8 cellular contexts compared by ENCODE assay signal in genomic region chr12:68809190-68810026, GRCh38. TPM values are rescaled to one million over a fixed set of nuclear protein-coding genes. Genes with fewer than 3 reads are reported as not detected.
A peak's percentile ranks its signal among the peaks of the same experiment; 100 is the strongest.
DNase-seq lines count a peak whose midpoint lies in the region; ATAC-seq, FAIRE-seq and TF ChIP-seq lines count a peak whose summit lies in the region.

No MANE protein-coding gene starts in this region.

- peak overlapping the region; percentile 76 for H3K4me2 ChIP-seq in A549
- H3K4me2 ChIP-seq in mammary epithelial cell (ENCODE audit: insufficient read depth, low read depth, low read length): peak overlapping the region; percentile 89

- H3K9ac ChIP-seq in mammary epithelial cell (ENCODE audit: insufficient read depth, low read length): peak overlapping the region; percentile 62

- TF ChIP-seq CTCF in A549 (IDR thresholded peaks at IDR 0.05): no peak
- no peak for TF ChIP-seq CTCF in HL-60 (IDR thresholded peaks at IDR 0.05; ENCODE audit: insufficient read depth, low read length)
- TF ChIP-seq CTCF in mammary epithelial cell (conservative IDR thresholded peaks at IDR 0.05 in 1 of 2, IDR thresholded peaks at IDR 0.05 in 1 of 2; ENCODE audit: extremely low read depth in 1 of 2, insufficient read depth in 1 of 2, low read depth in 1 of 2, low read length in 2 of 2): no peak
- TF ChIP-seq CTCF in mucosa of descending colon (IDR thresholded peaks at IDR 0.05): no peak

- H3K9me3 ChIP-seq in A549 (no peaks in the 10 kb centered on the region), mammary epithelial cell (replicated peaks; ENCODE audit: insufficient read depth, low read length) (no peaks in the 10 kb centered on the region), mucosa of descending colon (no peaks in the 10 kb centered on the region)

- CTCF ChIA-PET in A549 (lab: Yijun Ruan, JAX): interaction anchor here (1.3 to 2.9 kb wide), 4 partner anchors 8 to 20 kb away, joined by 3 to 19 read pairs (median 8); no protein-coding TSS in a partner anchor
- CTCF ChIA-PET in mammary epithelial cell (lab: Charles Lee; ENCODE audit: low non-redundant PET): no interaction called here

- POLR2A ChIA-PET in A549 (lab: Yijun Ruan, JAX): interaction anchor here (0.5 to 2.7 kb wide), 11 partner anchors 8 to 438 kb away, joined by 3 to 45 read pairs (median 3); partner anchors contain the start of genes NUP107 and SLC35E3

- H3K4me3 ChIP-seq in A549 (peak overlapping the region; percentile 88), HL-60 (replicated peaks; ENCODE audit: insufficient read depth, low read length) (peak overlapping the region; percentile 87), mammary epithelial cell (replicated peaks in 1 of 3; ENCODE audit: insufficient read depth in 1 of 3, low read depth in 2 of 3, low read length in 3 of 3) (peak overlapping the region; percentile 69 to 98 (median 81)), mucosa of descending colon (peak overlapping the region; percentile 69)

- no peak for TF ChIP-seq RAD21 in A549 (conservative IDR thresholded peaks at IDR 0.05 in 1 of 2, IDR thresholded peaks at IDR 0.05 in 1 of 2)

- peak; percentile 5; a peak in 5 of 6 replicates for ATAC-seq in A549
- no peak for ATAC-seq in mucosa of descending colon
- no peak for ATAC-seq in HG02678 (IDR thresholded peaks at IDR 0.05; ENCODE audit: unreplicated experiment)
- ATAC-seq in HG03139 (IDR thresholded peaks at IDR 0.05; ENCODE audit: unreplicated experiment): no peak
- ATAC-seq in GM21737 (IDR thresholded peaks at IDR 0.05; ENCODE audit: unreplicated experiment): no peak
- ATAC-seq in GM21447 (IDR thresholded peaks at IDR 0.05; ENCODE audit: unreplicated experiment): no peak

- peaks cover 33% of the 10 kb centered on the region for H3K36me3 ChIP-seq in mammary epithelial cell (ENCODE audit: insufficient read depth, low read length)
- no peaks in the 10 kb centered on the region for H3K36me3 ChIP-seq in mucosa of descending colon (ENCODE audit: low read depth)

- intact Hi-C loops in mammary epithelial cell (cut with micrococcal nuclease) (loop anchor here (5.0 kb wide), 1 partner anchor 47 kb away; no protein-coding TSS in a partner anchor), mucosa of descending colon (cut with DNase I, micrococcal nuclease) (no loop called here)

- in situ Hi-C loops in mammary epithelial cell (cut with MboI; ENCODE audit: low sequenced_read_pairs in 2 of 2): loop anchor here in 1 of 2 donors (10.0 kb wide), 1 partner anchor 55 kb away; no protein-coding TSS in a partner anchor

- DNase-seq in A549 (ENCODE audit: low read depth in 1 of 2, low spot score in 1 of 2) (peak in 1 of 2 experiments; percentile 23), HL-60 (ENCODE audit: low read depth in 1 of 2, low spot score in 1 of 2) (no peak), mammary epithelial cell (no peak), mucosa of descending colon (no peak)

- H2AFZ ChIP-seq in mammary epithelial cell (ENCODE audit: low read depth, low read length): no peak overlapping the region

- no peak for FAIRE-seq in A549 (lab: Jason Lieb, UNC)

- H4K20me1 ChIP-seq in mammary epithelial cell (ENCODE audit: insufficient read depth, low read length): peaks cover 6% of the 10 kb centered on the region

- peaks cover 41% of the 10 kb centered on the region for H3K4me1 ChIP-seq in A549
- peaks cover 26% of the 10 kb centered on the region for H3K4me1 ChIP-seq in mammary epithelial cell (ENCODE audit: insufficient read depth, low read length)
- peaks cover 32% of the 10 kb centered on the region for H3K4me1 ChIP-seq in mucosa of descending colon (ENCODE audit: low read depth)

- BruUV-seq in mammary epithelial cell (replicated peaks; lab: Mats Ljungman, UMichigan): TSS peak; percentile 71

- TF ChIP-seq POLR2A in A549 (IDR thresholded peaks at IDR 0.05; ENCODE audit: low read length): no peak

- TF ChIP-seq EP300 in A549 (IDR thresholded peaks at IDR 0.05): no peak

- peaks cover 57% of the 10 kb centered on the region for H3K79me2 ChIP-seq in mammary epithelial cell (ENCODE audit: insufficient read depth, low read length)

- H3K27ac ChIP-seq in A549 (peak overlapping the region; percentile 97), HL-60 (replicated peaks) (peak overlapping the region; percentile 93), mammary epithelial cell (ENCODE audit: insufficient read depth, low read depth, low read length) (peak overlapping the region; percentile 64)

- H3K27me3 ChIP-seq in HL-60 (ENCODE audit: insufficient read depth, poor library complexity, severe bottlenecking): no peaks in the 10 kb centered on the region
- no peaks in the 10 kb centered on the region for H3K27me3 ChIP-seq in mammary epithelial cell (ENCODE audit: insufficient read depth, low read length)

- dilution Hi-C loops in mammary epithelial cell (cut with HindIII; ENCODE audit: low sequenced_read_pairs): no loop called here

- WGBS in A549 (ENCODE audit: missing lambda C conversion rate): 58% methylated on average over 12 of the region's 12 CpGs
- WGBS in mammary epithelial cell (ENCODE audit: low coverage, missing lambda C conversion rate): 76% methylated on average over 12 of the region's 12 CpGs

TF ChIP-seq in A549, 52 proteins besides CTCF, POLR2A, EP300 and RAD21 (continues in another document):
- TF ChIP-seq HES2 (IDR thresholded peaks at IDR 0.05) (no peak), FOSL2 (IDR thresholded peaks at IDR 0.05) (no peak), FOSL2 (CRISPR knock-in tag; IDR thresholded peaks at IDR 0.05) (no peak), NR3C1 (IDR thresholded peaks at IDR 0.05) (no peak), NPAS2 (CRISPR knock-in tag; IDR thresholded peaks at IDR 0.05; ENCODE audit: borderline replicate concordance) (no peak), JUNB (IDR thresholded peaks at IDR 0.05) (no peak), SREBF2 (IDR thresholded peaks at IDR 0.05) (no peak), RCOR1 (IDR thresholded peaks at IDR 0.05; ENCODE audit: low read depth, low read length) (no peak), CBX2 (IDR thresholded peaks at IDR 0.05; ENCODE audit: borderline replicate concordance, low read depth) (no peak), ZSCAN20 (CRISPR knock-in tag; IDR thresholded peaks at IDR 0.05) (no peak; the same call in 1 of the 2 replicates), FOSB (CRISPR knock-in tag; IDR thresholded peaks at IDR 0.05) (no peak)
- TF ChIP-seq, protein P1, sequence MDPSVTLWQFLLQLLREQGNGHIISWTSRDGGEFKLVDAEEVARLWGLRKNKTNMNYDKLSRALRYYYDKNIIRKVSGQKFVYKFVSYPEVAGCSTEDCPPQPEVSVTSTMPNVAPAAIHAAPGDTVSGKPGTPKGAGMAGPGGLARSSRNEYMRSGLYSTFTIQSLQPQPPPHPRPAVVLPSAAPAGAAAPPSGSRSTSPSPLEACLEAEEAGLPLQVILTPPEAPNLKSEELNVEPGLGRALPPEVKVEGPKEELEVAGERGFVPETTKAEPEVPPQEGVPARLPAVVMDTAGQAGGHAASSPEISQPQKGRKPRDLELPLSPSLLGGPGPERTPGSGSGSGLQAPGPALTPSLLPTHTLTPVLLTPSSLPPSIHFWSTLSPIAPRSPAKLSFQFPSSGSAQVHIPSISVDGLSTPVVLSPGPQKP (IDR thresholded peaks at IDR 0.05; ENCODE audit: low read depth, low read length): no peak
- TF ChIP-seq, protein P2, sequence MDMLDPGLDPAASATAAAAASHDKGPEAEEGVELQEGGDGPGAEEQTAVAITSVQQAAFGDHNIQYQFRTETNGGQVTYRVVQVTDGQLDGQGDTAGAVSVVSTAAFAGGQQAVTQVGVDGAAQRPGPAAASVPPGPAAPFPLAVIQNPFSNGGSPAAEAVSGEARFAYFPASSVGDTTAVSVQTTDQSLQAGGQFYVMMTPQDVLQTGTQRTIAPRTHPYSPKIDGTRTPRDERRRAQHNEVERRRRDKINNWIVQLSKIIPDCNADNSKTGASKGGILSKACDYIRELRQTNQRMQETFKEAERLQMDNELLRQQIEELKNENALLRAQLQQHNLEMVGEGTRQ (IDR thresholded peaks at IDR 0.05): no peak
- TF ChIP-seq, protein P3, sequence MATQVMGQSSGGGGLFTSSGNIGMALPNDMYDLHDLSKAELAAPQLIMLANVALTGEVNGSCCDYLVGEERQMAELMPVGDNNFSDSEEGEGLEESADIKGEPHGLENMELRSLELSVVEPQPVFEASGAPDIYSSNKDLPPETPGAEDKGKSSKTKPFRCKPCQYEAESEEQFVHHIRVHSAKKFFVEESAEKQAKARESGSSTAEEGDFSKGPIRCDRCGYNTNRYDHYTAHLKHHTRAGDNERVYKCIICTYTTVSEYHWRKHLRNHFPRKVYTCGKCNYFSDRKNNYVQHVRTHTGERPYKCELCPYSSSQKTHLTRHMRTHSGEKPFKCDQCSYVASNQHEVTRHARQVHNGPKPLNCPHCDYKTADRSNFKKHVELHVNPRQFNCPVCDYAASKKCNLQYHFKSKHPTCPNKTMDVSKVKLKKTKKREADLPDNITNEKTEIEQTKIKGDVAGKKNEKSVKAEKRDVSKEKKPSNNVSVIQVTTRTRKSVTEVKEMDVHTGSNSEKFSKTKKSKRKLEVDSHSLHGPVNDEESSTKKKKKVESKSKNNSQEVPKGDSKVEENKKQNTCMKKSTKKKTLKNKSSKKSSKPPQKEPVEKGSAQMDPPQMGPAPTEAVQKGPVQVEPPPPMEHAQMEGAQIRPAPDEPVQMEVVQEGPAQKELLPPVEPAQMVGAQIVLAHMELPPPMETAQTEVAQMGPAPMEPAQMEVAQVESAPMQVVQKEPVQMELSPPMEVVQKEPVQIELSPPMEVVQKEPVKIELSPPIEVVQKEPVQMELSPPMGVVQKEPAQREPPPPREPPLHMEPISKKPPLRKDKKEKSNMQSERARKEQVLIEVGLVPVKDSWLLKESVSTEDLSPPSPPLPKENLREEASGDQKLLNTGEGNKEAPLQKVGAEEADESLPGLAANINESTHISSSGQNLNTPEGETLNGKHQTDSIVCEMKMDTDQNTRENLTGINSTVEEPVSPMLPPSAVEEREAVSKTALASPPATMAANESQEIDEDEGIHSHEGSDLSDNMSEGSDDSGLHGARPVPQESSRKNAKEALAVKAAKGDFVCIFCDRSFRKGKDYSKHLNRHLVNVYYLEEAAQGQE (IDR thresholded peaks at IDR 0.05): no peak

RNA-seq across cellular contexts. Expression of gene MDM2, which starts 1.4 kb away (rescaled TPM):
- polyA plus RNA-seq in A549 (2011; rRNA removed) (96.4 and 108 TPM in 2 replicates), A549 (2017; fragmentation: RNase III; extraction: RNeasy Plus Mini Kit Qiagen cat#74134 plus additional on column Dnase treatment) (40.3 to 48.6 TPM (median 48.2 TPM) in 3 replicates), mammary epithelial cell (35.7 TPM)
- polyA plus RNA-seq in A549 (2012; cell fraction: cytosol; rRNA removed): 7.8 and 10.3 TPM in 2 replicates
- 6.8 and 15.5 TPM in 2 replicates for polyA plus RNA-seq in A549 (2012; cell fraction: nucleus; rRNA removed)
- polyA minus RNA-seq in A549 (2011; rRNA and poly(A)+ RNA removed): 117 and 151 TPM in 2 replicates
- total RNA-seq in mammary epithelial cell (100 to 1,000 TPM; 304 to 321 TPM), mucosa of descending colon (10 to 100 TPM; 74.7 to 92.1 (median 91.3) TPM)
- 210 TPM for polyA minus RNA-seq in mammary epithelial cell

Comparison
In these comparisons a context has a peak if more than half of its experiments do, and no peak if none do; other contexts are left out.
1. ATAC-seq: peak in A549 (2 of 2); none in mucosa of descending colon (single experiment), HG02678 (single experiment), HG03139 (single experiment), GM21737 (single experiment) and GM21447 (single experiment).
2. Peak in every context shown above with its lines, with median percentiles within 50 percentile points of each other: H3K27ac ChIP-seq and H3K4me3 ChIP-seq.